ENCODE assay signal across 1 cellular context in the genomic region with DNA sequence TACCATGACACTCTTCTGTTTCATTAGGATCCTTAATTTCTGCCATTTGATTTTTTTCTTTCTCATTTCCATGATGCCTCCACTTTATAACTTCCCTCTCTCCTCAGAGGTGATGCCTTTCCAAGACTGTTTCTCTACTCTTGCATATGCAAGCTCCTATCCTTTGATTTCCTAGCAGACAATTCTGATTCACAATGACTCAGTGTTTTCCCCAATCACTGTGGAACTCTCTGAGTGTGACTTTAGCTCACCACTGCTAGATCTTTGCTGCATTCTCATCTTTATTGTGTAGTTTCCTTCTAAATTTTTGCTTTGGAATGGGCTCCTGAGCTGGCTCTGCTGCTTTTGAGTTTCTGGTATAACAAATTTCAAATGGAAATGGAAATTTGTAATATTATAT.
TF ChIP-seq lines count a peak whose summit lies in the region.

No MANE protein-coding gene starts in this region.

TF ChIP-seq in endothelial cell of umbilical vein, 7 proteins besides CTCF, POLR2A, EP300 and RAD21:
- TF ChIP-seq, protein P1, sequence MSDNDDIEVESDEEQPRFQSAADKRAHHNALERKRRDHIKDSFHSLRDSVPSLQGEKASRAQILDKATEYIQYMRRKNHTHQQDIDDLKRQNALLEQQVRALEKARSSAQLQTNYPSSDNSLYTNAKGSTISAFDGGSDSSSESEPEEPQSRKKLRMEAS (IDR thresholded peaks at IDR 0.05; ENCODE audit: insufficient read depth, insufficient read length), result no peak
- TF ChIP-seq FOS (IDR thresholded peaks at IDR 0.05; ENCODE audit: borderline replicate concordance, insufficient read depth, low read length), result peak; percentile 72
